Comparison of ENCODE assay signal across 1 cellular context in genomic region chr20:19661717-19662637, GRCh38.
TF ChIP-seq lines count a peak whose summit lies in the region.

No MANE protein-coding gene starts in this region.

TF ChIP-seq in HepG2, 621 proteins besides CTCF, POLR2A, EP300 and RAD21 (continued from another document and continues in another):
- TF ChIP-seq KIAA2018 (CRISPR knock-in tag; IDR thresholded peaks at IDR 0.05; ENCODE audit: borderline replicate concordance) (no peak), ZNF44 (CRISPR knock-in tag; IDR thresholded peaks at IDR 0.05) (no peak), ZNF75D (CRISPR knock-in tag; IDR thresholded peaks at IDR 0.05; ENCODE audit: borderline replicate concordance) (no peak), ZNF883 (CRISPR knock-in tag; IDR thresholded peaks at IDR 0.05; ENCODE audit: not compliant biosample characterization) (peak; percentile 50), ATF7-NPFF (CRISPR knock-in tag; IDR thresholded peaks at IDR 0.05; ENCODE audit: low read depth) (no peak), ZNF460 (CRISPR knock-in tag; IDR thresholded peaks at IDR 0.05; ENCODE audit: borderline replicate concordance) (no peak), DNMT3B (CRISPR knock-in tag; conservative IDR thresholded peaks at IDR 0.05) (no peak), SIX1 (CRISPR knock-in tag; IDR thresholded peaks at IDR 0.05; ENCODE audit: borderline replicate concordance) (no peak), ZFYVE20 (CRISPR knock-in tag; IDR thresholded peaks at IDR 0.05; ENCODE audit: borderline replicate concordance, low read depth) (no peak), HHEX (CRISPR knock-in tag; IDR thresholded peaks at IDR 0.05) (no peak), ZNF510 (CRISPR knock-in tag; IDR thresholded peaks at IDR 0.05; ENCODE audit: low read depth) (no peak), ZNF83 (CRISPR knock-in tag; IDR thresholded peaks at IDR 0.05; ENCODE audit: borderline replicate concordance) (no peak), HOXA3 (CRISPR knock-in tag; IDR thresholded peaks at IDR 0.05) (no peak), GTF2F1 (IDR thresholded peaks at IDR 0.05; ENCODE audit: low read length) (no peak), ZFX (CRISPR knock-in tag; IDR thresholded peaks at IDR 0.05; ENCODE audit: low read depth) (no peak), ZNF737 (CRISPR knock-in tag; IDR thresholded peaks at IDR 0.05; ENCODE audit: borderline replicate concordance) (no peak), MNT (IDR thresholded peaks at IDR 0.05) (no peak), ZNF12 (CRISPR knock-in tag; IDR thresholded peaks at IDR 0.05) (peak; percentile 38; the same call in 1 of the 2 replicates), ATRX (CRISPR knock-in tag; IDR thresholded peaks at IDR 0.05; ENCODE audit: borderline replicate concordance) (no peak)
- TF ChIP-seq, protein P1, sequence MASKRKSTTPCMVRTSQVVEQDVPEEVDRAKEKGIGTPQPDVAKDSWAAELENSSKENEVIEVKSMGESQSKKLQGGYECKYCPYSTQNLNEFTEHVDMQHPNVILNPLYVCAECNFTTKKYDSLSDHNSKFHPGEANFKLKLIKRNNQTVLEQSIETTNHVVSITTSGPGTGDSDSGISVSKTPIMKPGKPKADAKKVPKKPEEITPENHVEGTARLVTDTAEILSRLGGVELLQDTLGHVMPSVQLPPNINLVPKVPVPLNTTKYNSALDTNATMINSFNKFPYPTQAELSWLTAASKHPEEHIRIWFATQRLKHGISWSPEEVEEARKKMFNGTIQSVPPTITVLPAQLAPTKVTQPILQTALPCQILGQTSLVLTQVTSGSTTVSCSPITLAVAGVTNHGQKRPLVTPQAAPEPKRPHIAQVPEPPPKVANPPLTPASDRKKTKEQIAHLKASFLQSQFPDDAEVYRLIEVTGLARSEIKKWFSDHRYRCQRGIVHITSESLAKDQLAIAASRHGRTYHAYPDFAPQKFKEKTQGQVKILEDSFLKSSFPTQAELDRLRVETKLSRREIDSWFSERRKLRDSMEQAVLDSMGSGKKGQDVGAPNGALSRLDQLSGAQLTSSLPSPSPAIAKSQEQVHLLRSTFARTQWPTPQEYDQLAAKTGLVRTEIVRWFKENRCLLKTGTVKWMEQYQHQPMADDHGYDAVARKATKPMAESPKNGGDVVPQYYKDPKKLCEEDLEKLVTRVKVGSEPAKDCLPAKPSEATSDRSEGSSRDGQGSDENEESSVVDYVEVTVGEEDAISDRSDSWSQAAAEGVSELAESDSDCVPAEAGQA (IDR thresholded peaks at IDR 0.05; ENCODE audit: low read depth), result no peak
- TF ChIP-seq, protein P1 (CRISPR knock-in tag; IDR thresholded peaks at IDR 0.05; ENCODE audit: borderline replicate concordance), result no peak
- TF ChIP-seq, protein P2, sequence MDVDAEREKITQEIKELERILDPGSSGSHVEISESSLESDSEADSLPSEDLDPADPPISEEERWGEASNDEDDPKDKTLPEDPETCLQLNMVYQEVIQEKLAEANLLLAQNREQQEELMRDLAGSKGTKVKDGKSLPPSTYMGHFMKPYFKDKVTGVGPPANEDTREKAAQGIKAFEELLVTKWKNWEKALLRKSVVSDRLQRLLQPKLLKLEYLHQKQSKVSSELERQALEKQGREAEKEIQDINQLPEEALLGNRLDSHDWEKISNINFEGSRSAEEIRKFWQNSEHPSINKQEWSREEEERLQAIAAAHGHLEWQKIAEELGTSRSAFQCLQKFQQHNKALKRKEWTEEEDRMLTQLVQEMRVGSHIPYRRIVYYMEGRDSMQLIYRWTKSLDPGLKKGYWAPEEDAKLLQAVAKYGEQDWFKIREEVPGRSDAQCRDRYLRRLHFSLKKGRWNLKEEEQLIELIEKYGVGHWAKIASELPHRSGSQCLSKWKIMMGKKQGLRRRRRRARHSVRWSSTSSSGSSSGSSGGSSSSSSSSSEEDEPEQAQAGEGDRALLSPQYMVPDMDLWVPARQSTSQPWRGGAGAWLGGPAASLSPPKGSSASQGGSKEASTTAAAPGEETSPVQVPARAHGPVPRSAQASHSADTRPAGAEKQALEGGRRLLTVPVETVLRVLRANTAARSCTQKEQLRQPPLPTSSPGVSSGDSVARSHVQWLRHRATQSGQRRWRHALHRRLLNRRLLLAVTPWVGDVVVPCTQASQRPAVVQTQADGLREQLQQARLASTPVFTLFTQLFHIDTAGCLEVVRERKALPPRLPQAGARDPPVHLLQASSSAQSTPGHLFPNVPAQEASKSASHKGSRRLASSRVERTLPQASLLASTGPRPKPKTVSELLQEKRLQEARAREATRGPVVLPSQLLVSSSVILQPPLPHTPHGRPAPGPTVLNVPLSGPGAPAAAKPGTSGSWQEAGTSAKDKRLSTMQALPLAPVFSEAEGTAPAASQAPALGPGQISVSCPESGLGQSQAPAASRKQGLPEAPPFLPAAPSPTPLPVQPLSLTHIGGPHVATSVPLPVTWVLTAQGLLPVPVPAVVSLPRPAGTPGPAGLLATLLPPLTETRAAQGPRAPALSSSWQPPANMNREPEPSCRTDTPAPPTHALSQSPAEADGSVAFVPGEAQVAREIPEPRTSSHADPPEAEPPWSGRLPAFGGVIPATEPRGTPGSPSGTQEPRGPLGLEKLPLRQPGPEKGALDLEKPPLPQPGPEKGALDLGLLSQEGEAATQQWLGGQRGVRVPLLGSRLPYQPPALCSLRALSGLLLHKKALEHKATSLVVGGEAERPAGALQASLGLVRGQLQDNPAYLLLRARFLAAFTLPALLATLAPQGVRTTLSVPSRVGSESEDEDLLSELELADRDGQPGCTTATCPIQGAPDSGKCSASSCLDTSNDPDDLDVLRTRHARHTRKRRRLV (CRISPR knock-in tag; IDR thresholded peaks at IDR 0.05), result no peak
- TF ChIP-seq, protein P3, sequence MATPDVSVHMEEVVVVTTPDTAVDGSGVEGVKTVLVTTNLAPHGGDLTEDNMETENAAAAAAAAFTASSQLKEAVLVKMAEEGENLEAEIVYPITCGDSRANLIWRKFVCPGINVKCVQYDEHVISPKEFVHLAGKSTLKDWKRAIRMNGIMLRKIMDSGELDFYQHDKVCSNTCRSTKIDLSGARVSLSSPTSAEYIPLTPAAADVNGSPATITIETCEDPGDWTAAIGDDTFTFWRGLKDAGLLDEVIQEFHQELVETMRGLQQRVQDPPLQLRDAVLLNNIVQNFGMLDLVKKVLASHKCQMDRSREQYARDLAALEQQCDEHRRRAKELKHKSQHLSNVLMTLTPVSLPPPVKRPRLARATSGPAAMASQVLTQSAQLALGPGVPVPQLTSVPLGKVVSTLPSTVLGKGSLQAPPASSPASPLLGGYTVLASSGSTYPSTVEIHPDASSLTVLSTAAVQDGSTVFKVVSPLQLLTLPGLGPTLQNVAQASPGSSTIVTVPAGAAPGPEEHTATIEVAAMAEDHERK (CRISPR knock-in tag; IDR thresholded peaks at IDR 0.05; ENCODE audit: low read depth), result no peak
- TF ChIP-seq, protein P4, sequence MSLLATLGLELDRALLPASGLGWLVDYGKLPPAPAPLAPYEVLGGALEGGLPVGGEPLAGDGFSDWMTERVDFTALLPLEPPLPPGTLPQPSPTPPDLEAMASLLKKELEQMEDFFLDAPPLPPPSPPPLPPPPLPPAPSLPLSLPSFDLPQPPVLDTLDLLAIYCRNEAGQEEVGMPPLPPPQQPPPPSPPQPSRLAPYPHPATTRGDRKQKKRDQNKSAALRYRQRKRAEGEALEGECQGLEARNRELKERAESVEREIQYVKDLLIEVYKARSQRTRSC (CRISPR knock-in tag; IDR thresholded peaks at IDR 0.05; ENCODE audit: low read depth), result no peak
- TF ChIP-seq, protein P5, sequence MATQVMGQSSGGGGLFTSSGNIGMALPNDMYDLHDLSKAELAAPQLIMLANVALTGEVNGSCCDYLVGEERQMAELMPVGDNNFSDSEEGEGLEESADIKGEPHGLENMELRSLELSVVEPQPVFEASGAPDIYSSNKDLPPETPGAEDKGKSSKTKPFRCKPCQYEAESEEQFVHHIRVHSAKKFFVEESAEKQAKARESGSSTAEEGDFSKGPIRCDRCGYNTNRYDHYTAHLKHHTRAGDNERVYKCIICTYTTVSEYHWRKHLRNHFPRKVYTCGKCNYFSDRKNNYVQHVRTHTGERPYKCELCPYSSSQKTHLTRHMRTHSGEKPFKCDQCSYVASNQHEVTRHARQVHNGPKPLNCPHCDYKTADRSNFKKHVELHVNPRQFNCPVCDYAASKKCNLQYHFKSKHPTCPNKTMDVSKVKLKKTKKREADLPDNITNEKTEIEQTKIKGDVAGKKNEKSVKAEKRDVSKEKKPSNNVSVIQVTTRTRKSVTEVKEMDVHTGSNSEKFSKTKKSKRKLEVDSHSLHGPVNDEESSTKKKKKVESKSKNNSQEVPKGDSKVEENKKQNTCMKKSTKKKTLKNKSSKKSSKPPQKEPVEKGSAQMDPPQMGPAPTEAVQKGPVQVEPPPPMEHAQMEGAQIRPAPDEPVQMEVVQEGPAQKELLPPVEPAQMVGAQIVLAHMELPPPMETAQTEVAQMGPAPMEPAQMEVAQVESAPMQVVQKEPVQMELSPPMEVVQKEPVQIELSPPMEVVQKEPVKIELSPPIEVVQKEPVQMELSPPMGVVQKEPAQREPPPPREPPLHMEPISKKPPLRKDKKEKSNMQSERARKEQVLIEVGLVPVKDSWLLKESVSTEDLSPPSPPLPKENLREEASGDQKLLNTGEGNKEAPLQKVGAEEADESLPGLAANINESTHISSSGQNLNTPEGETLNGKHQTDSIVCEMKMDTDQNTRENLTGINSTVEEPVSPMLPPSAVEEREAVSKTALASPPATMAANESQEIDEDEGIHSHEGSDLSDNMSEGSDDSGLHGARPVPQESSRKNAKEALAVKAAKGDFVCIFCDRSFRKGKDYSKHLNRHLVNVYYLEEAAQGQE (IDR thresholded peaks at IDR 0.05; ENCODE audit: borderline replicate concordance in 1 of 2, low read depth in 1 of 2, low read length in 2 of 2), result no peak
